Comparison of ENCODE assay signal across 8 cellular contexts in genomic region chr1:151510957-151511635, GRCh38. TPM values are rescaled to one million over a fixed set of nuclear protein-coding genes. Genes with fewer than 3 reads are reported as not detected.
DNase-seq lines count a peak whose midpoint lies in the region; ATAC-seq and TF ChIP-seq lines count a peak whose summit lies in the region.

Gene CGN (plus strand): TSS chr1:151511387. CDS start chr1:151518520, 7,133 bp downstream.

- peaks cover 11% of the 10 kb centered on the region for H3K27me3 ChIP-seq in ectodermal cell (ENCODE audit: control insufficient read depth, insufficient read depth, low read length, poor library complexity, severe bottlenecking)

- peak within 1 kb of the TSS; percentile 74 for H3K27ac ChIP-seq in ectodermal cell (ENCODE audit: insufficient read depth, low read depth, low read length, poor library complexity, severe bottlenecking)

- peaks cover 27% of the 10 kb centered on the region for H3K4me1 ChIP-seq in ectodermal cell (ENCODE audit: control insufficient read depth, insufficient read depth, low read length)

- POLR2A ChIA-PET in activated CD8-positive, alpha-beta T cell treated with anti-CD3 and anti-CD28 coated beads, Interleukin-2, amount 10 ng/mL, durations not matched to agents 7 days and 5 days (lab: Charles Lee), result interaction anchor here (0.6 kb wide), 1 partner anchor 183 kb away, joined by 3 read pairs; no protein-coding TSS in a partner anchor

- H3K36me3 Mint-ChIP-seq in activated CD8-positive, alpha-beta T cell treated with anti-CD3 and anti-CD28 coated beads, Interleukin-2, amount 10 ng/mL, durations not matched to agents 7 days and 5 days (ENCODE audit: low read depth), result no peaks in the 10 kb centered on the region

- H3K27ac Mint-ChIP-seq in activated CD8-positive, alpha-beta T cell treated with anti-CD3 and anti-CD28 coated beads, Interleukin-2, amount 10 ng/mL, durations not matched to agents 7 days and 5 days, result no peak within 1 kb of the TSS

- no peaks in the 10 kb centered on the region for H3K36me3 ChIP-seq in ectodermal cell (ENCODE audit: control insufficient read depth, insufficient read depth, low read length)

- DNase-seq in AG09309 (ENCODE audit: low read depth) (no peak), HK-2 (ENCODE audit: unreplicated experiment) (peak; percentile 69), NCI-H82 (lab: John Stamatoyannopoulos, UW) (peak; percentile 99), lung microvascular endothelial cell (ENCODE audit: low read depth in 2 of 2) (peak; percentile 73 to 87)
- peak; percentile 85 for DNase-seq in activated CD8-positive, alpha-beta T cell treated with anti-CD3 and anti-CD28 coated beads, Interleukin-2, amount 10 ng/mL, durations not matched to agents 7 days and 5 days
- DNase-seq in stimulated activated CD4-positive, alpha-beta T cell treated with anti-CD3 and anti-CD28 coated beads, TNF-alpha, amount 100 ng/mL, for 1 hour (ENCODE audit: low read depth in 3 of 3, low spot score in 1 of 3), result peak; percentile 58 to 70 (median 70)

- no peak for TF ChIP-seq CTCF in AG09309 (IDR thresholded peaks at IDR 0.05; ENCODE audit: control insufficient read depth, insufficient read depth, low read depth, low read length, missing control alignments)

- H3K4me1 Mint-ChIP-seq in activated CD8-positive, alpha-beta T cell treated with anti-CD3 and anti-CD28 coated beads, Interleukin-2, amount 10 ng/mL, durations not matched to agents 7 days and 5 days (ENCODE audit: low read depth), result peaks cover 26% of the 10 kb centered on the region

- peaks cover 13% of the 10 kb centered on the region for H3K27me3 Mint-ChIP-seq in activated CD8-positive, alpha-beta T cell treated with anti-CD3 and anti-CD28 coated beads, Interleukin-2, amount 10 ng/mL, durations not matched to agents 7 days and 5 days (ENCODE audit: low read depth)

- ATAC-seq in GM19324 (IDR thresholded peaks at IDR 0.05; ENCODE audit: low FRiP score, unreplicated experiment), result peak; percentile 91
- ATAC-seq in activated CD8-positive, alpha-beta T cell treated with anti-CD3 and anti-CD28 coated beads, Interleukin-2, amount 10 ng/mL, durations not matched to agents 7 days and 5 days, result peak; percentile 97

- WGBS in ectodermal cell, 2 experiments, result 0% methylated on average over 68 of the region's 68 CpGs

- H3K9me3 ChIP-seq in ectodermal cell (ENCODE audit: control insufficient read depth, low read length), result no peaks in the 10 kb centered on the region

- CTCF ChIA-PET in activated CD8-positive, alpha-beta T cell treated with anti-CD3 and anti-CD28 coated beads, Interleukin-2, amount 10 ng/mL, durations not matched to agents 7 days and 5 days (lab: Charles Lee), result interaction anchor here (0.6 to 2.6 kb wide), 8 partner anchors 9 to 210 kb away, joined by 3 to 9 read pairs (median 3); no protein-coding TSS in a partner anchor

- no peaks in the 10 kb centered on the region for H3K9me3 Mint-ChIP-seq in activated CD8-positive, alpha-beta T cell treated with anti-CD3 and anti-CD28 coated beads, Interleukin-2, amount 10 ng/mL, durations not matched to agents 7 days and 5 days (ENCODE audit: insufficient read depth)

- H3K4me3 Mint-ChIP-seq in activated CD8-positive, alpha-beta T cell treated with anti-CD3 and anti-CD28 coated beads, Interleukin-2, amount 10 ng/mL, durations not matched to agents 7 days and 5 days, result peak within 1 kb of the TSS; percentile 75

- H3K4me3 ChIP-seq in AG09309 (ENCODE audit: control insufficient read depth, low read depth, low read length) (peak within 1 kb of the TSS; percentile 44), ectodermal cell (ENCODE audit: insufficient read depth, low read depth, low read length) (peak within 1 kb of the TSS; percentile 65)

RNA-seq across cellular contexts. Expression of gene CGN, which starts in this region (rescaled TPM):
- total RNA-seq in activated CD8-positive, alpha-beta T cell treated with anti-CD3 and anti-CD28 coated beads, Interleukin-2, amount 10 ng/mL, durations not matched to agents 7 days and 5 days, result under 1 TPM; 0.34 to 0.82 TPM
- polyA plus RNA-seq in ectodermal cell (2013, experiment 1 of 4), result 21.6 TPM
- 22.3 TPM for polyA plus RNA-seq in ectodermal cell (2013, experiment 2 of 4)
- 9.8 TPM for polyA plus RNA-seq in ectodermal cell (2013, experiment 3 of 4)
- 13.0 TPM for polyA plus RNA-seq in ectodermal cell (2013, experiment 4 of 4)
- under 0.01 and 0.40 TPM in 2 replicates for total RNA-seq in lung microvascular endothelial cell

Comparison
In these comparisons a context has a peak if more than half of its experiments do, and no peak if none do; other contexts are left out.
1. Peak in DNase-seq and ATAC-seq in activated CD8-positive, alpha-beta T cell treated with anti-CD3 and anti-CD28 coated beads, Interleukin-2, amount 10 ng/mL, durations not matched to agents 7 days and 5 days; RNA of the gene not detected or under 1 TPM.
2. Peak in DNase-seq in lung microvascular endothelial cell; RNA of the gene not detected or under 1 TPM.